21 cellular contexts compared by ENCODE assay signal in the genomic region with DNA sequence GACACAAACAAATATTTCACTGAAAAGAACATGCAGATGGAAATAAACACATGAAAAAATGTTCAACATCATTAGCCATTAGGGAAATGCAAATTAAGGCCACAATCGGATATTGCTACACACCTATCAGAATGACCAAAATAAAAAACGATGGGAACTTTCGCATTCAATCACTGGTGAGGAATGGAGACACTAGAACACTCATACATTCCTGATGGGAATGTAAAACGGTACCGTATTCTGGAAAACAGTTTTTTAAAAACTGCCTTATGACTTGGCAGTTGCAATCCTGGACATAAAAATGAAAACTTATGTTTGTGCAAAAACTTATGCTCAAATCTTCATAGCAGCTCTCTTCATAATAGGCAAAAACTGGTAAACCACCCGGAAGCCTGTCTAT.
A peak's percentile ranks its signal among the peaks of the same experiment; 100 is the strongest.
DNase-seq lines count a peak whose midpoint lies in the region; ATAC-seq and TF ChIP-seq lines count a peak whose summit lies in the region.
"Had no signal": no experiment of that assay in that cellular context is flagged by ENCODE, and none has a peak within 500 bp of the region (broad histone marks: within the 10 kb centered on the region; RNA-seq: fewer than 3 reads in every experiment).

No MANE protein-coding gene starts in this region.

- H3K36me3 Mint-ChIP-seq in naive thymus-derived CD4-positive, alpha-beta T cell, result no peaks in the 10 kb centered on the region
- H3K36me3 Mint-ChIP-seq: CD8-positive, alpha-beta T cell had no signal

- H3K9ac ChIP-seq in adipocyte (ENCODE audit: low read length), result peak overlapping the region; percentile 72

- peaks cover 81% of the 10 kb centered on the region for H3K4me1 ChIP-seq in adipocyte (ENCODE audit: control insufficient read depth, insufficient read depth, low read length)
- peaks cover 13 to 20% of the 10 kb centered on the region in 2 donors for H3K4me1 ChIP-seq in naive thymus-derived CD4-positive, alpha-beta T cell (ENCODE audit: control insufficient read depth in 2 of 2, insufficient read depth in 2 of 2, low read length in 2 of 2)

- no peaks in the 10 kb centered on the region for H3K9me3 ChIP-seq in adipocyte (ENCODE audit: control insufficient read depth, low read length)
- no peaks in the 10 kb centered on the region for H3K9me3 ChIP-seq in naive thymus-derived CD4-positive, alpha-beta T cell (ENCODE audit: control insufficient read depth in 2 of 3, low read length in 3 of 3)
- H3K9me3 ChIP-seq: A549, Peyer's patch, SJCRH30 had no signal

- POLR2A ChIA-PET in naive thymus-derived CD4-positive, alpha-beta T cell (lab: Charles Lee), result no interaction called here

- CTCF ChIA-PET in naive thymus-derived CD4-positive, alpha-beta T cell (lab: Charles Lee), result no interaction called here

- peaks cover 21 to 53% (median 25%) of the 10 kb centered on the region in 7 donors for H3K4me1 Mint-ChIP-seq in naive thymus-derived CD4-positive, alpha-beta T cell

- no peak overlapping the region for H3K4me3 Mint-ChIP-seq in naive thymus-derived CD4-positive, alpha-beta T cell
- H3K4me3 Mint-ChIP-seq: CD8-positive, alpha-beta T cell had no signal

- H3K27ac Mint-ChIP-seq in naive thymus-derived CD4-positive, alpha-beta T cell, result no peak overlapping the region
- H3K27ac Mint-ChIP-seq: CD8-positive, alpha-beta T cell had no signal

- peaks cover 0 to 8% (median 4%) of the 10 kb centered on the region in 5 donors for H3K27me3 Mint-ChIP-seq in naive thymus-derived CD4-positive, alpha-beta T cell

- H3K9me3 Mint-ChIP-seq in naive thymus-derived CD4-positive, alpha-beta T cell, result peaks cover 0 to 2% (median 0%) of the 10 kb centered on the region in 11 donors
- H3K9me3 Mint-ChIP-seq: CD8-positive, alpha-beta T cell had no signal

- H3K27me3 ChIP-seq in adipocyte (replicated peaks; ENCODE audit: control insufficient read depth, insufficient read depth, low read length), result no peaks in the 10 kb centered on the region
- H3K27me3 ChIP-seq in naive thymus-derived CD4-positive, alpha-beta T cell (ENCODE audit: control insufficient read depth in 2 of 2, insufficient read depth in 2 of 2, low read length in 2 of 2), result no peaks in the 10 kb centered on the region
- H3K27me3 ChIP-seq: Peyer's patch, SJCRH30 had no signal

- H3K4me3 ChIP-seq in AG10803 (ENCODE audit: low read length) (no peak overlapping the region), adipocyte (ENCODE audit: low read length) (peak overlapping the region; percentile 40), fibroblast of villous mesenchyme (ENCODE audit: low read depth, low read length) (no peak overlapping the region)
- H3K4me3 ChIP-seq in naive thymus-derived CD4-positive, alpha-beta T cell (ENCODE audit: low read length), result no peak overlapping the region
- H3K4me3 ChIP-seq: A549, Peyer's patch, SJCRH30 had no signal

- intact Hi-C loops in naive thymus-derived CD4-positive, alpha-beta T cell (cut with micrococcal nuclease), result loop anchor here in 1 of 2 donors (5.0 kb wide), 1 partner anchor 51 kb away; no protein-coding TSS in a partner anchor

- no peak for ATAC-seq in naive thymus-derived CD4-positive, alpha-beta T cell
- no peak for ATAC-seq in HG03108 (IDR thresholded peaks at IDR 0.05; ENCODE audit: unreplicated experiment)
- ATAC-seq: A549; CD8-positive, alpha-beta T cell had no signal

- DNase-seq in AG10803 (ENCODE audit: low read depth) (peak; percentile 83), GM03348 (ENCODE audit: low spot score) (peak; percentile 56), adipocyte (ENCODE audit: low read depth) (peak; percentile 65), fibroblast of villous mesenchyme (ENCODE audit: low read depth) (peak; percentile 67), ecto neural progenitor cell (ENCODE audit: low spot score) (no peak), NCI-H2107 treated with DMSO at 0.1 percent for 48 hours (lab: John Stamatoyannopoulos, UW; ENCODE audit: unreplicated experiment) (no peak)
- no peak for DNase-seq in naive thymus-derived CD4-positive, alpha-beta T cell
- DNase-seq: C1 segment of cervical spinal cord; CD8-positive, alpha-beta T cell; DND-41; GDM1; NCI-H1105; NCI-H146; NCI-H2029; NCI-H226; NCI-H510A treated with DMSO at 0.1 percent for 48 hours; NCI-H774; Peyer's patch; SJCRH30 had no signal

- TF ChIP-seq CTCF in AG10803 (conservative IDR thresholded peaks at IDR 0.05; ENCODE audit: low read length) (no peak), fibroblast of villous mesenchyme (IDR thresholded peaks at IDR 0.05; ENCODE audit: insufficient read depth, low read depth, low read length) (no peak)

- no peak overlapping the region for H3K27ac ChIP-seq in naive thymus-derived CD4-positive, alpha-beta T cell (ENCODE audit: low read depth, low read length)
- H3K27ac ChIP-seq: A549, Peyer's patch, SJCRH30 had no signal

- no peaks in the 10 kb centered on the region for H3K36me3 ChIP-seq in adipocyte (ENCODE audit: control insufficient read depth, insufficient read depth, low read length, severe bottlenecking)
- no peaks in the 10 kb centered on the region for H3K36me3 ChIP-seq in naive thymus-derived CD4-positive, alpha-beta T cell (ENCODE audit: control insufficient read depth in 2 of 3, insufficient read depth in 3 of 3, low read length in 3 of 3)
- H3K36me3 ChIP-seq: Peyer's patch, SJCRH30 had no signal

Comparison
In these comparisons a context has a peak if more than half of its experiments do, and no peak if none do; other contexts are left out.
1. DNase-seq: peak in AG10803 (single experiment), GM03348 (single experiment), adipocyte (single experiment) and fibroblast of villous mesenchyme (single experiment); none in ecto neural progenitor cell (single experiment), NCI-H2107 treated with DMSO at 0.1 percent for 48 hours (single experiment) and naive thymus-derived CD4-positive, alpha-beta T cell (0 of 9).